8 cellular contexts compared by ENCODE assay signal in genomic region chr2:72824224-72824842, GRCh38. TPM values are rescaled to one million over a fixed set of nuclear protein-coding genes. Genes with fewer than 3 reads are reported as not detected.
DNase-seq lines count a peak whose midpoint lies in the region; ATAC-seq and TF ChIP-seq lines count a peak whose summit lies in the region.

No MANE protein-coding gene starts in this region.

- intact Hi-C loops in PC-3 (cut with micrococcal nuclease): no loop called here

- H3K27me3 Mint-ChIP-seq in endodermal cell (ENCODE audit: insufficient read depth): no peaks in the 10 kb centered on the region
- H3K27me3 Mint-ChIP-seq in osteocyte (ENCODE audit: unreplicated experiment): no peaks in the 10 kb centered on the region

- no TSS peak for BruUV-seq in PC-3 (replicated peaks; lab: Mats Ljungman, UMichigan)

- H4K20me1 ChIP-seq in PC-3 (ENCODE audit: low read length): no peaks in the 10 kb centered on the region

- H3K4me3 ChIP-seq in PC-3 (ENCODE audit: low read length) (peak overlapping the region; percentile 89), endodermal cell (ENCODE audit: low read length) (peak overlapping the region; percentile 90)

- TF ChIP-seq CTCF in PC-3 (conservative IDR thresholded peaks at IDR 0.05; ENCODE audit: low read depth, low read length) (no peak), endodermal cell (conservative IDR thresholded peaks at IDR 0.05) (no peak), osteocyte (IDR thresholded peaks at IDR 0.05) (no peak)

- H3K27ac Mint-ChIP-seq in endodermal cell (peak overlapping the region; percentile 97), osteocyte (ENCODE audit: unreplicated experiment) (no peak overlapping the region)

- ATAC-seq in PC-3 (peak; percentile 34), HG02623 (IDR thresholded peaks at IDR 0.05; ENCODE audit: unreplicated experiment) (no peak), HG03439 (IDR thresholded peaks at IDR 0.05; ENCODE audit: unreplicated experiment) (no peak), GM19328 (IDR thresholded peaks at IDR 0.05; ENCODE audit: unreplicated experiment) (no peak), GM19452 (IDR thresholded peaks at IDR 0.05; ENCODE audit: unreplicated experiment) (no peak)

- H3K36me3 Mint-ChIP-seq in endodermal cell (ENCODE audit: low read depth): peaks cover 8% of the 10 kb centered on the region
- H3K36me3 Mint-ChIP-seq in osteocyte (ENCODE audit: unreplicated experiment): peaks cover 7% of the 10 kb centered on the region

- no peaks in the 10 kb centered on the region for H3K9me2 ChIP-seq in PC-3 (replicated peaks; ENCODE audit: low read length)

- CTCF ChIA-PET in PC-3 (lab: Charles Lee): no interaction called here

- H3K9ac ChIP-seq in PC-3 (ENCODE audit: low read length): peak overlapping the region; percentile 71
- H3K9ac ChIP-seq in endodermal cell (ENCODE audit: extremely low read depth, low read length, poor library complexity, severe bottlenecking): peak overlapping the region; percentile 91

- H3K27ac ChIP-seq in PC-3 (ENCODE audit: low read length): peak overlapping the region; percentile 33; the same call in 1 of the 2 replicates
- H3K27ac ChIP-seq in endodermal cell (ENCODE audit: low read depth, low read length): no peak overlapping the region

- WGBS in endodermal cell (ENCODE audit: insufficient coverage in 1 of 2, insufficient read length in 1 of 2), 2 experiments: 84 to 90% methylated on average over 2 to 4 of the region's 4 CpGs

- H3K9me3 Mint-ChIP-seq in endodermal cell: no peaks in the 10 kb centered on the region
- H3K9me3 Mint-ChIP-seq in osteocyte (ENCODE audit: unreplicated experiment): no peaks in the 10 kb centered on the region

- peaks cover 54% of the 10 kb centered on the region for H3K4me1 ChIP-seq in PC-3 (ENCODE audit: insufficient read depth, low read length)
- no peaks in the 10 kb centered on the region for H3K4me1 ChIP-seq in endodermal cell (ENCODE audit: control insufficient read depth, insufficient read depth, low read length)

- H3K4me2 ChIP-seq in PC-3 (ENCODE audit: low read length): peak overlapping the region; percentile 92

- POLR2A ChIA-PET in PC-3 (lab: Charles Lee; ENCODE audit: unreplicated experiment): no interaction called here

- H2AFZ ChIP-seq in PC-3 (ENCODE audit: low read length): peak overlapping the region; percentile 39

- H3K4me3 Mint-ChIP-seq in endodermal cell: peak overlapping the region; percentile 91
- peak overlapping the region; percentile 98 for H3K4me3 Mint-ChIP-seq in osteocyte (ENCODE audit: unreplicated experiment)

- H3K27me3 ChIP-seq in PC-3 (ENCODE audit: low read length) (no peaks in the 10 kb centered on the region), endodermal cell (ENCODE audit: control insufficient read depth, insufficient read depth, low read length, poor library complexity, severe bottlenecking) (no peaks in the 10 kb centered on the region)

- H3K79me2 ChIP-seq in PC-3 (ENCODE audit: low read length): peaks cover 60% of the 10 kb centered on the region

- H3F3A ChIP-seq in PC-3 (ENCODE audit: low read length, unreplicated experiment): no peaks in the 10 kb centered on the region

- H3K4me1 Mint-ChIP-seq in endodermal cell (peaks cover 15% of the 10 kb centered on the region), osteocyte (ENCODE audit: unreplicated experiment) (peaks cover 29% of the 10 kb centered on the region)

- no peaks in the 10 kb centered on the region for H3K9me3 ChIP-seq in PC-3 (ENCODE audit: low read length)
- H3K9me3 ChIP-seq in endodermal cell (ENCODE audit: control insufficient read depth, low read length): no peaks in the 10 kb centered on the region

- DNase-seq in EL (peak; percentile 76), PC-3 (peak; percentile 75), endodermal cell (no peak), osteocyte (ENCODE audit: extremely low spot score, unreplicated experiment) (no peak)

- H3K36me3 ChIP-seq in PC-3 (ENCODE audit: low read depth, low read length) (0 out of 2 replicates have a peak, but pooled peaks cover 6% of the 10 kb centered on the region), endodermal cell (ENCODE audit: control insufficient read depth, insufficient read depth, low read length) (peaks cover 10% of the 10 kb centered on the region)

RNA-seq across cellular contexts. Expression of gene EXOC6B, which starts 1.5 kb away (rescaled TPM):
- total RNA-seq in PC-3 (2014; rRNA removed) (13.9 and 28.0 TPM in 2 replicates), endodermal cell (10 to 100 TPM; 51.3 to 68.9 TPM), osteocyte (31.2 and 33.8 TPM in 2 replicates)
- 19.8 TPM for polyA plus RNA-seq in endodermal cell (2013, experiment 1 of 2)
- 18.6 TPM for polyA plus RNA-seq in endodermal cell (2013, experiment 2 of 2)

Comparison
In these comparisons a context has a peak if more than half of its experiments do, and no peak if none do; other contexts are left out.
1. DNase-seq: peak in EL (single experiment) and PC-3 (single experiment); none in endodermal cell (single experiment) and osteocyte (single experiment).